Comparison of ENCODE assay signal across 1 cellular context in genomic region chr1:160503087-160503486, GRCh38.
TF ChIP-seq lines count a peak whose summit lies in the region.

No MANE protein-coding gene starts in this region.

TF ChIP-seq in K562, 482 proteins besides CTCF, POLR2A, EP300 and RAD21:
- peak; percentile 64 for TF ChIP-seq C11orf30 (IDR thresholded peaks at IDR 0.05; ENCODE audit: low read depth)
- TF ChIP-seq CHD4 (IDR thresholded peaks at IDR 0.05; ENCODE audit: insufficient read depth, insufficient replicate concordance, low read depth, low read length, poor library complexity, severe bottlenecking): no peak
- TF ChIP-seq HMGN3 (IDR thresholded peaks at IDR 0.05; ENCODE audit: borderline replicate concordance, extremely low read depth, insufficient read length, low read depth, low read length): no peak
- peak; percentile 71; the same call in 1 of the 2 replicates for TF ChIP-seq ZNF316 (IDR thresholded peaks at IDR 0.05)
- no peak for TF ChIP-seq MEF2D (tag; conservative IDR thresholded peaks at IDR 0.05; ENCODE audit: low read depth)
- TF ChIP-seq UBTF (IDR thresholded peaks at IDR 0.05; ENCODE audit: borderline replicate concordance in 1 of 2, low read depth in 2 of 2, low read length in 2 of 2): no peak
- no peak for TF ChIP-seq ZFP1 (CRISPR knock-in tag; IDR thresholded peaks at IDR 0.05)
